Comparison of ENCODE assay signal across 31 cellular contexts in genomic region chr1:36922593-36923251, GRCh38.
"Had no signal": no experiment of that assay in that cellular context is flagged by ENCODE, and none has a peak within 500 bp of the region (broad histone marks: within the 10 kb centered on the region; RNA-seq: fewer than 3 reads in every experiment).

No MANE protein-coding gene starts in this region.

- H3K4me3 Mint-ChIP-seq: mesothelial cell of epicardium; naive thymus-derived CD4-positive, alpha-beta T cell; nephron; stimulated activated memory B cell treated with anti-CD40 and anti-IgM and Interleukin-4, amounts not matched to agents 10 μg/mL and 1 μg/mL and 100 μg/mL, for 72 hours had no signal

- H2AFZ ChIP-seq: hepatocyte had no signal

- ATAC-seq: foreskin keratinocyte; gastroesophageal sphincter; heart left ventricle; left ventricle myocardium superior; lower lobe of right lung; mucosa of descending colon; naive thymus-derived CD4-positive, alpha-beta T cell; psoas muscle; right cardiac atrium; stimulated activated memory B cell treated with anti-CD40 and anti-IgM and Interleukin-4, amounts not matched to agents 10 μg/mL and 1 μg/mL and 100 μg/mL, for 72 hours; stimulated activated naive CD8-positive, alpha-beta T cell treated with anti-CD3 and anti-CD28 coated beads, Interleukin-15, Interleukin-2, amounts not matched to agents 100 U/mL and 50 U/mL, for 24 hours had no signal

- H3K4me3 ChIP-seq: dorsolateral prefrontal cortex, esophagus muscularis mucosa, gastroesophageal sphincter, heart left ventricle, hepatocyte, lower lobe of right lung, mucosa of descending colon, ovary, psoas muscle, skin epidermis, spleen, testis, tibial artery, upper lobe of left lung had no signal

- H3K27ac ChIP-seq: dorsolateral prefrontal cortex, epithelial cell of prostate, esophagus muscularis mucosa, foreskin keratinocyte, gastroesophageal sphincter, heart left ventricle, hepatocyte, lower lobe of right lung, ovary, psoas muscle, skin epidermis, spleen, testis, tibial artery, upper lobe of left lung had no signal

- H3K36me3 ChIP-seq: esophagus muscularis mucosa, gastroesophageal sphincter, heart left ventricle, lower lobe of right lung, ovary, spleen, tibial artery, upper lobe of left lung had no signal

- H3K9me3 ChIP-seq: esophagus muscularis mucosa, gastroesophageal sphincter, heart left ventricle, lower lobe of right lung, mucosa of descending colon, ovary, psoas muscle, spleen, testis, tibial artery, upper lobe of left lung had no signal

- H3K27ac Mint-ChIP-seq: mesothelial cell of epicardium; naive thymus-derived CD4-positive, alpha-beta T cell; nephron; stimulated activated memory B cell treated with anti-CD40 and anti-IgM and Interleukin-4, amounts not matched to agents 10 μg/mL and 1 μg/mL and 100 μg/mL, for 72 hours had no signal

- H3K4me1 Mint-ChIP-seq: mesothelial cell of epicardium; naive thymus-derived CD4-positive, alpha-beta T cell; nephron; stimulated activated memory B cell treated with anti-CD40 and anti-IgM and Interleukin-4, amounts not matched to agents 10 μg/mL and 1 μg/mL and 100 μg/mL, for 72 hours had no signal

- H3K4me1 ChIP-seq: esophagus muscularis mucosa, foreskin keratinocyte, gastroesophageal sphincter, heart left ventricle, lower lobe of right lung, psoas muscle, spleen, testis, tibial artery, upper lobe of left lung had no signal

- FAIRE-seq: keratinocyte, urothelium cell line had no signal

- DNase-seq: cerebellar nuclear complex; dorsolateral prefrontal cortex; effector CD4-positive, alpha-beta T cell; foreskin keratinocyte; heart left ventricle; left ventricle myocardium superior; lower lobe of right lung; mucosa of descending colon; naive thymus-derived CD4-positive, alpha-beta T cell; nucleus accumbens; ovary; posterior cingulate gyrus; psoas muscle; right cardiac atrium; spleen; stimulated activated CD4-positive, alpha-beta T cell treated with anti-CD3 and anti-CD28 coated beads, Interleukin-4, amount 100 ng/mL, for 4 hours; stimulated activated naive CD8-positive, alpha-beta T cell treated with anti-CD3 and anti-CD28 coated beads, Interleukin-15, Interleukin-2, amounts not matched to agents 100 U/mL and 50 U/mL, for 24 hours; substantia nigra; testis; upper lobe of left lung had no signal

- H3K9me3 Mint-ChIP-seq: mesothelial cell of epicardium; nephron; stimulated activated memory B cell treated with anti-CD40 and anti-IgM and Interleukin-4, amounts not matched to agents 10 μg/mL and 1 μg/mL and 100 μg/mL, for 72 hours had no signal

- H3K79me2 ChIP-seq: hepatocyte had no signal

- H3K27me3 ChIP-seq: foreskin keratinocyte, hepatocyte, ovary, testis, upper lobe of left lung had no signal

- H3K36me3 Mint-ChIP-seq: mesothelial cell of epicardium; naive thymus-derived CD4-positive, alpha-beta T cell; stimulated activated memory B cell treated with anti-CD40 and anti-IgM and Interleukin-4, amounts not matched to agents 10 μg/mL and 1 μg/mL and 100 μg/mL, for 72 hours had no signal

- H3K4me2 ChIP-seq: hepatocyte had no signal
